In the genomic region with DNA sequence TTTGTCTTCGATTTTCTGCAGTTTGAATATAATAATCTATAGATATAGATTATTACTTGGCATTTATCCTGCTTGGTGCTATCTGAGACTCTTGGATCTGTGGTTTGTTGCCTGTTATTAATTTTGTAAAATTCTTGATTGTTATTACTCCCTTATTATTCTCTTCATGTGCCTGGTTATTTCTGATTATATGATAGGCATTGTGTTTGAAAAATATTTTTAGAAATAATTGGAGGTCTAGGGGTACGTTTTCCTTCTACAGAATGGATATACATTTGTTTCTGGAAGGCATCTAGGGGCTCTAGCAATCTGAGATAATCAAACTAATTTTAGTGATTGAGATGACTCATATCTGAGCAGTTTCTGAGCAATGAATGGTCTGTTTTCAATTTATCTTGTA, we compare ENCODE assay signal across 22 cellular contexts. TPM values are rescaled to one million over a fixed set of nuclear protein-coding genes. Genes with fewer than 3 reads are reported as not detected.
"Had no signal": no experiment of that assay in that cellular context is flagged by ENCODE, and none has a peak within 500 bp of the region (broad histone marks: within the 10 kb centered on the region; RNA-seq: fewer than 3 reads in every experiment).

No MANE protein-coding gene starts in this region.

- H3K27ac Mint-ChIP-seq: mesothelial cell of epicardium, naive B cell had no signal

- H3K27me3 Mint-ChIP-seq: naive B cell had no signal

- H3K4me3 Mint-ChIP-seq: mesothelial cell of epicardium, naive B cell had no signal

- H3K4me1 Mint-ChIP-seq: naive B cell had no signal

- H3K27ac ChIP-seq: coronary artery, dorsolateral prefrontal cortex, esophagus muscularis mucosa, gastrocnemius medialis, heart right ventricle, left lung, lower lobe of right lung had no signal

- DNase-seq: dermis blood vessel endothelial cell; dorsolateral prefrontal cortex; effector CD4-positive, alpha-beta T cell; effector memory CD4-positive, alpha-beta T cell; foreskin melanocyte; gastrocnemius medialis; glutamatergic neuron; head of caudate nucleus; heart right ventricle; hippocampal formation; left cardiac atrium; left lung; left ventricle myocardium superior; lower lobe of right lung; mesenchymal stem cell; mucosa of descending colon; naive B cell had no signal

- ATAC-seq: gastrocnemius medialis, heart right ventricle, left cardiac atrium, left lung, left ventricle myocardium superior, lower lobe of right lung, mucosa of descending colon had no signal

- H3K4me1 ChIP-seq: gastrocnemius medialis had no signal

- H3K4me3 ChIP-seq: coronary artery, dorsolateral prefrontal cortex, esophagus muscularis mucosa, gastrocnemius medialis, heart right ventricle, left lung, lower lobe of right lung, mucosa of descending colon had no signal

- H3K27me3 ChIP-seq: dorsolateral prefrontal cortex, esophagus muscularis mucosa, gastrocnemius medialis, heart right ventricle, left lung had no signal

- H3K9me3 ChIP-seq: esophagus muscularis mucosa, gastrocnemius medialis, left lung, lower lobe of right lung, mucosa of descending colon had no signal

RNA-seq across cellular contexts. Expression of a gene that starts 14.9 kb away (rescaled TPM):
- total RNA-seq: endothelial cell of umbilical vein, epithelial cell of proximal tubule had no signal
